Comparison of ENCODE assay signal across 11 cellular contexts in the genomic region with DNA sequence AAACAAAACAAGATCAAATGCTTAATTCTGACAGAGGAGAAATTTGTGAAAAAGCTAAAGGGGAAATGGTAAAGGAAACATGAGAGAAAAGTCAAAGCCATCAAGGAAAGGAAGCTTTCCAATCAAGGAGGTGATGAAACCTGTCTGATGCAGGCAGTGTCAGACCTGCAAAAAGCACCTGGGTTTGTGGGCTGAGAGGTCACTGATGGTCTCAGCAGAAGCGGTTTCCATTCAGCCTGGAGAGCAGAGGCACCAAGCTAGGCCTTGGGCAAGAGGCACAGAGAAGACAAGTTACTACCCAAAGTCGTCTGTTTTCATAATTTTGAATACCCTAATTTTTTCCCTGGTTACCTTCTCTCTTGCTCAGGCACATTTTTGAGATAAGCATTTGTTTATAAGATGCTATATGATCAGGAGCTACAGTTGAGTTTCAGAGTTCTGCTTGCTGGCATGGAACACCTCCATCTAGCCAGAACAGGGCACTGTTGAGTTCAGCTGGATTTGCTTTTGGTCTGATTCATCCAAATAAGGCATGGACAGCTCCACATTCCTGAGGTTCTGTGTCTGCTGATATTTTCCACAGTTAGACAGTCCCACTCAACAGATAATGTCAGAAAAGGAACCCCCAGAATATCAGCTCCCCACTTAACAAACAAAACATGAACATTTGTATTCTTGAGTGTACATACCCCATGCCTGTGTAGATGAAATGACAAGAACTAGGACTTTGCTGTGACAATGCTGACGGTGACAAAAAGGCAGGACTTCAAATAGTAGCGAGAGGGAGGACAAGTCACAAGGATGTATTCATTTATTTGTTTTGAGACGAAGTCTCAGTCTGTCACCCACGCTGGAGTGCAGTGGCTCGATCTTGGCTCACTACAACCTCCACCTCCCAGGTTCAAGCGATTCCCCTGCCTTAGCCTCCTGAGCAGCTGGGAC. TPM values are rescaled to one million over a fixed set of nuclear protein-coding genes. Genes with fewer than 3 reads are reported as not detected.
DNase-seq lines count a peak whose midpoint lies in the region; FAIRE-seq and TF ChIP-seq lines count a peak whose summit lies in the region.
"Had no signal": no experiment of that assay in that cellular context is flagged by ENCODE, and none has a peak within 500 bp of the region (broad histone marks: within the 10 kb centered on the region; RNA-seq: fewer than 3 reads in every experiment).

No MANE protein-coding gene starts in this region.

- peak overlapping the region; percentile 55 for H3K4me2 ChIP-seq in astrocyte (ENCODE audit: low read length)

- H3K9me3 ChIP-seq in HEK293 (ENCODE audit: control insufficient read depth, insufficient read depth, low read depth, low read length) = no peaks in the 10 kb centered on the region
- H3K9me3 ChIP-seq in astrocyte (ENCODE audit: insufficient read depth, low read depth, low read length) = no peaks in the 10 kb centered on the region

- no peak overlapping the region for H3K9ac ChIP-seq in astrocyte (ENCODE audit: low read length)

- no peaks in the 10 kb centered on the region for H3K27me3 ChIP-seq in astrocyte (ENCODE audit: insufficient read depth, low read length)

- peaks cover 2% of the 10 kb centered on the region for H3K9me3 Mint-ChIP-seq in astrocyte (ENCODE audit: unreplicated experiment)

- FAIRE-seq in astrocyte (lab: Jason Lieb, UNC) = peak; percentile 67
- FAIRE-seq: islet of Langerhans had no signal

- CTCF ChIA-PET in HEK293 (lab: Yijun Ruan, JAX) = interaction anchor here (1.1 kb wide), 1 partner anchor 129 kb away, joined by 3 read pairs; no protein-coding TSS in a partner anchor

- no peaks in the 10 kb centered on the region for H3K36me3 ChIP-seq in HEK293 (ENCODE audit: control insufficient read depth in 2 of 2, insufficient read depth in 1 of 2, low read length in 2 of 2)
- no peaks in the 10 kb centered on the region for H3K36me3 ChIP-seq in astrocyte (ENCODE audit: insufficient read depth, low read length)

- peak overlapping the region; percentile 4 for H3K4me3 Mint-ChIP-seq in astrocyte (ENCODE audit: unreplicated experiment)

- DNase-seq in ACHN (peak; percentile 56), astrocyte (ENCODE audit: low read depth) (peak; percentile 58), iris pigment epithelial cell (ENCODE audit: low read depth) (peak; percentile 74), NCI-H1092 (lab: John Stamatoyannopoulos, UW) (no peak), retina (no peak), DMS53 treated with DMSO at 0.1 percent for 48 hours (lab: John Stamatoyannopoulos, UW; ENCODE audit: unreplicated experiment) (no peak), nucleus accumbens (lab: John Stamatoyannopoulos, UW) (no peak)
- DNase-seq: WERI-Rb-1 had no signal

- H3K4me3 ChIP-seq in HEK293 (ENCODE audit: low read depth, low read length) (no peak overlapping the region), astrocyte (ENCODE audit: insufficient read depth, low read depth, low read length) (no peak overlapping the region)

- peaks cover 10% of the 10 kb centered on the region for H3K4me1 Mint-ChIP-seq in astrocyte (ENCODE audit: low read depth, unreplicated experiment)

- no peaks in the 10 kb centered on the region for H4K20me1 ChIP-seq in astrocyte (ENCODE audit: insufficient read depth, low read length)

- H3K27ac ChIP-seq in HEK293 (ENCODE audit: extremely low read depth, low read depth, low read length) (no peak overlapping the region), astrocyte (ENCODE audit: low read depth, low read length) (no peak overlapping the region)
- H3K27ac ChIP-seq: epithelial cell of prostate, WERI-Rb-1 had no signal

- no peak overlapping the region for H2AFZ ChIP-seq in astrocyte (ENCODE audit: low read depth, low read length)

- H3K27ac Mint-ChIP-seq in astrocyte (ENCODE audit: unreplicated experiment) = peak overlapping the region; percentile 13

- H3K27me3 Mint-ChIP-seq in astrocyte (ENCODE audit: low read depth, unreplicated experiment) = no peaks in the 10 kb centered on the region

- H3K4me1 ChIP-seq in HEK293 (ENCODE audit: control insufficient read depth, insufficient read depth, low read length) = no peaks in the 10 kb centered on the region
- H3K4me1 ChIP-seq in astrocyte (ENCODE audit: insufficient read depth, low read length) = peaks cover 9% of the 10 kb centered on the region

- TF ChIP-seq CTCF in HEK293 (tag by site-specific recombination; IDR thresholded peaks at IDR 0.05) (no peak), astrocyte (IDR thresholded peaks at IDR 0.05; ENCODE audit: insufficient read depth, low read depth, low read length) (peak; percentile 29)

- POLR2A ChIA-PET in HEK293 (lab: Yijun Ruan, JAX) = no interaction called here

- H3K36me3 Mint-ChIP-seq in astrocyte (ENCODE audit: low read depth, unreplicated experiment) = no peaks in the 10 kb centered on the region

- peaks cover 6% of the 10 kb centered on the region for H3K79me2 ChIP-seq in astrocyte (ENCODE audit: insufficient read depth, low read length)

- in situ Hi-C loops in ACHN (cut with HindIII; ENCODE audit: low pct_ligation_motif_present, low pct_unique_long_range_greater_than_20kb, low sequenced_read_pairs) = no loop called here

TF ChIP-seq in HEK293, 187 proteins besides CTCF, POLR2A, EP300 and RAD21 (continues in another document):
- TF ChIP-seq ZNF830 (tag by site-specific recombination; IDR thresholded peaks at IDR 0.05; ENCODE audit: low read depth) (no peak), ZNF658 (tag by site-specific recombination; IDR thresholded peaks at IDR 0.05) (no peak), ZNF157 (tag by site-specific recombination; IDR thresholded peaks at IDR 0.05) (no peak), ZNF768 (tag by site-specific recombination; IDR thresholded peaks at IDR 0.05) (no peak), ZNF426 (tag by site-specific recombination; IDR thresholded peaks at IDR 0.05) (no peak), PRDM1 (tag by site-specific recombination; IDR thresholded peaks at IDR 0.05) (peak; percentile 87)
- TF ChIP-seq, protein P1, sequence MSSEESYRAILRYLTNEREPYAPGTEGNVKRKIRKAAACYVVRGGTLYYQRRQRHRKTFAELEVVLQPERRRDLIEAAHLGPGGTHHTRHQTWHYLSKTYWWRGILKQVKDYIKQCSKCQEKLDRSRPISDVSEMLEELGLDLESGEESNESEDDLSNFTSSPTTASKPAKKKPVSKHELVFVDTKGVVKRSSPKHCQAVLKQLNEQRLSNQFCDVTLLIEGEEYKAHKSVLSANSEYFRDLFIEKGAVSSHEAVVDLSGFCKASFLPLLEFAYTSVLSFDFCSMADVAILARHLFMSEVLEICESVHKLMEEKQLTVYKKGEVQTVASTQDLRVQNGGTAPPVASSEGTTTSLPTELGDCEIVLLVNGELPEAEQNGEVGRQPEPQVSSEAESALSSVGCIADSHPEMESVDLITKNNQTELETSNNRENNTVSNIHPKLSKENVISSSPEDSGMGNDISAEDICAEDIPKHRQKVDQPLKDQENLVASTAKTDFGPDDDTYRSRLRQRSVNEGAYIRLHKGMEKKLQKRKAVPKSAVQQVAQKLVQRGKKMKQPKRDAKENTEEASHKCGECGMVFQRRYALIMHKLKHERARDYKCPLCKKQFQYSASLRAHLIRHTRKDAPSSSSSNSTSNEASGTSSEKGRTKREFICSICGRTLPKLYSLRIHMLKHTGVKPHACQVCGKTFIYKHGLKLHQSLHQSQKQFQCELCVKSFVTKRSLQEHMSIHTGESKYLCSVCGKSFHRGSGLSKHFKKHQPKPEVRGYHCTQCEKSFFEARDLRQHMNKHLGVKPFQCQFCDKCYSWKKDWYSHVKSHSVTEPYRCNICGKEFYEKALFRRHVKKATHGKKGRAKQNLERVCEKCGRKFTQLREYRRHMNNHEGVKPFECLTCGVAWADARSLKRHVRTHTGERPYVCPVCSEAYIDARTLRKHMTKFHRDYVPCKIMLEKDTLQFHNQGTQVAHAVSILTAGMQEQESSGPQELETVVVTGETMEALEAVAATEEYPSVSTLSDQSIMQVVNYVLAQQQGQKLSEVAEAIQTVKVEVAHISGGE (tag by site-specific recombination; conservative IDR thresholded peaks at IDR 0.05; ENCODE audit: low read depth) = no peak
- TF ChIP-seq, protein P2, sequence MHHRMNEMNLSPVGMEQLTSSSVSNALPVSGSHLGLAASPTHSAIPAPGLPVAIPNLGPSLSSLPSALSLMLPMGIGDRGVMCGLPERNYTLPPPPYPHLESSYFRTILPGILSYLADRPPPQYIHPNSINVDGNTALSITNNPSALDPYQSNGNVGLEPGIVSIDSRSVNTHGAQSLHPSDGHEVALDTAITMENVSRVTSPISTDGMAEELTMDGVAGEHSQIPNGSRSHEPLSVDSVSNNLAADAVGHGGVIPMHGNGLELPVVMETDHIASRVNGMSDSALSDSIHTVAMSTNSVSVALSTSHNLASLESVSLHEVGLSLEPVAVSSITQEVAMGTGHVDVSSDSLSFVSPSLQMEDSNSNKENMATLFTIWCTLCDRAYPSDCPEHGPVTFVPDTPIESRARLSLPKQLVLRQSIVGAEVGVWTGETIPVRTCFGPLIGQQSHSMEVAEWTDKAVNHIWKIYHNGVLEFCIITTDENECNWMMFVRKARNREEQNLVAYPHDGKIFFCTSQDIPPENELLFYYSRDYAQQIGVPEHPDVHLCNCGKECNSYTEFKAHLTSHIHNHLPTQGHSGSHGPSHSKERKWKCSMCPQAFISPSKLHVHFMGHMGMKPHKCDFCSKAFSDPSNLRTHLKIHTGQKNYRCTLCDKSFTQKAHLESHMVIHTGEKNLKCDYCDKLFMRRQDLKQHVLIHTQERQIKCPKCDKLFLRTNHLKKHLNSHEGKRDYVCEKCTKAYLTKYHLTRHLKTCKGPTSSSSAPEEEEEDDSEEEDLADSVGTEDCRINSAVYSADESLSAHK (tag by site-specific recombination; IDR thresholded peaks at IDR 0.05) = no peak
- TF ChIP-seq, protein P3, sequence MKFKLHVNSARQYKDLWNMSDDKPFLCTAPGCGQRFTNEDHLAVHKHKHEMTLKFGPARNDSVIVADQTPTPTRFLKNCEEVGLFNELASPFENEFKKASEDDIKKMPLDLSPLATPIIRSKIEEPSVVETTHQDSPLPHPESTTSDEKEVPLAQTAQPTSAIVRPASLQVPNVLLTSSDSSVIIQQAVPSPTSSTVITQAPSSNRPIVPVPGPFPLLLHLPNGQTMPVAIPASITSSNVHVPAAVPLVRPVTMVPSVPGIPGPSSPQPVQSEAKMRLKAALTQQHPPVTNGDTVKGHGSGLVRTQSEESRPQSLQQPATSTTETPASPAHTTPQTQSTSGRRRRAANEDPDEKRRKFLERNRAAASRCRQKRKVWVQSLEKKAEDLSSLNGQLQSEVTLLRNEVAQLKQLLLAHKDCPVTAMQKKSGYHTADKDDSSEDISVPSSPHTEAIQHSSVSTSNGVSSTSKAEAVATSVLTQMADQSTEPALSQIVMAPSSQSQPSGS (tag by site-specific recombination; IDR thresholded peaks at IDR 0.05; ENCODE audit: low read depth) = no peak

RNA-seq across cellular contexts. Expression of a gene that starts 4.9 kb away (rescaled TPM):
- total RNA-seq in astrocyte = 1,461 and 1,628 TPM in 2 replicates

RNA-seq across cellular contexts. Expression of a gene that starts 42.9 kb away (rescaled TPM):
- 62.5 and 76.8 TPM in 2 replicates for total RNA-seq in astrocyte

RNA-seq across cellular contexts. Expression of a gene that starts 56.3 kb away (rescaled TPM):
- total RNA-seq in astrocyte = 93.4 and 105 TPM in 2 replicates

Comparison
In these comparisons a context has a peak if more than half of its experiments do, and no peak if none do; other contexts are left out.
1. DNase-seq: peak in ACHN (single experiment), astrocyte (single experiment) and iris pigment epithelial cell (single experiment); none in NCI-H1092 (single experiment), retina (single experiment), DMS53 treated with DMSO at 0.1 percent for 48 hours (single experiment) and nucleus accumbens (0 of 56).